In genomic region chr15:27042230-27042629, GRCh38 we compare ENCODE assay signal across 24 cellular contexts.
"Had no signal": no experiment of that assay in that cellular context is flagged by ENCODE, and none has a peak within 500 bp of the region (broad histone marks: within the 10 kb centered on the region; RNA-seq: fewer than 3 reads in every experiment).

No MANE protein-coding gene starts in this region.

- H3K4me3 Mint-ChIP-seq: dendritic cell treated with granulocyte-macrophage colony-stimulating factor and Interleukin-4, amounts not matched to agents 40 ng/mL and 50 ng/mL, for 4 days; effector memory CD8-positive, alpha-beta T cell; endodermal cell; mesothelial cell of epicardium had no signal

- ATAC-seq: effector memory CD8-positive, alpha-beta T cell; esophagus mucosa; gastrocnemius medialis; heart right ventricle; left cardiac atrium; left lung; left ventricle myocardium superior; mucosa of descending colon had no signal

- H3K27me3 ChIP-seq: colonic mucosa, esophagus squamous epithelium, gastrocnemius medialis, heart right ventricle, left lung had no signal

- H3K9me3 ChIP-seq: colonic mucosa, esophagus squamous epithelium, gastrocnemius medialis, heart right ventricle, left lung, lower lobe of right lung had no signal

- DNase-seq: colonic mucosa; cortex of kidney; effector CD8-positive, alpha-beta T cell; effector memory CD8-positive, alpha-beta T cell; erythroblast; esophagus squamous epithelium; foreskin fibroblast; foreskin melanocyte; gastrocnemius medialis; glutamatergic neuron; head of caudate nucleus; heart right ventricle; hippocampal formation; left cardiac atrium; left lung; left ventricle myocardium superior; lower lobe of right lung; mesenchymal stem cell; mucosa of descending colon had no signal

- H3K4me1 ChIP-seq: colonic mucosa, esophagus squamous epithelium, gastrocnemius medialis, heart right ventricle, left lung, lower lobe of right lung had no signal

- H3K4me3 ChIP-seq: colonic mucosa, esophagus squamous epithelium, gastrocnemius medialis, heart right ventricle, left lung, lower lobe of right lung, mucosa of descending colon had no signal

- H3K27me3 Mint-ChIP-seq: dendritic cell treated with granulocyte-macrophage colony-stimulating factor and Interleukin-4, amounts not matched to agents 40 ng/mL and 50 ng/mL, for 4 days; effector memory CD8-positive, alpha-beta T cell had no signal

- H3K36me3 ChIP-seq: colonic mucosa, esophagus squamous epithelium, gastrocnemius medialis, heart right ventricle, left lung, lower lobe of right lung had no signal

- H3K4me1 Mint-ChIP-seq: endodermal cell had no signal

- H3K9me3 Mint-ChIP-seq: dendritic cell treated with granulocyte-macrophage colony-stimulating factor and Interleukin-4, amounts not matched to agents 40 ng/mL and 50 ng/mL, for 4 days; mesothelial cell of epicardium had no signal

- H3K27ac ChIP-seq: colonic mucosa, epithelial cell of prostate, esophagus squamous epithelium, gastrocnemius medialis, heart right ventricle, left lung, lower lobe of right lung had no signal

- H3K27ac Mint-ChIP-seq: dendritic cell treated with granulocyte-macrophage colony-stimulating factor and Interleukin-4, amounts not matched to agents 40 ng/mL and 50 ng/mL, for 4 days; effector memory CD8-positive, alpha-beta T cell; endodermal cell; mesothelial cell of epicardium had no signal

- H3K36me3 Mint-ChIP-seq: mesothelial cell of epicardium had no signal
